In the genomic region with DNA sequence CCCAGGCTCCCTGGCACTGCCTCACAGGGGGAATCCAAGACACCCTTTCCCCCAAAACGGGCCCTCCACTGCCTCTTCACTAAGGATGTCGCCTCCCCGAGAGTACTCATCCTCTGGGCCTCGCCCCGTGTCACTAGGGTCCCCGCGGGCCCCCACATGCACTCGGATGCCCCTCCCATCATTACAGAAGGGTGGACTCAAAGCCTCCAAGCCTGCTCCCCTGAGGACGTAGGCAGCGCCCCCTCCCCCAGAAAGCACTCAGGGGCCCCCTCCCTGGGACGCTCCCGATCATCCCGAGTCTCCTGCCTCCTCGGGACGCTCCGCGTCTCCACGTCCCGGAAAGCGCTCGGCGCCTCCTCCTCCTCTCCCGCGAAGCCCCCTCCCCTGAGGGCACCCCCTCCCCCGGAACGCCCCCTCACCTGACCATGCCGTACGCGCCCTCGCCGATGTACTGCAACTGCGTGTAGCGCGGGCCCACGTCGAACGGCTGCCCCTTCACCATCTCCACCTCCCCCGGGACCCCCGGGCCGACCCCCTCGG, we compare ENCODE assay signal across 8 cellular contexts. TPM values are rescaled to one million over a fixed set of nuclear protein-coding genes. Genes with fewer than 3 reads are reported as not detected.
DNase-seq lines count a peak whose midpoint lies in the region; ATAC-seq lines count a peak whose summit lies in the region.

No MANE protein-coding gene starts in this region.

- no peaks in the 10 kb centered on the region for H3K36me3 Mint-ChIP-seq in natural killer cell treated with Interleukin-12 subunit alpha and Interleukin-12 subunit beta and Interleukin-15 and Interleukin-18, amount 100 ng/mL, for 72 hours

- H3K9me3 Mint-ChIP-seq in natural killer cell treated with Interleukin-12 subunit alpha and Interleukin-12 subunit beta and Interleukin-15 and Interleukin-18, amount 100 ng/mL, for 72 hours, result no peaks in the 10 kb centered on the region

- peak overlapping the region; percentile 82 for H3K4me3 Mint-ChIP-seq in natural killer cell treated with Interleukin-12 subunit alpha and Interleukin-12 subunit beta and Interleukin-15 and Interleukin-18, amount 100 ng/mL, for 72 hours

- peak; percentile 70 for DNase-seq in activated effector memory CD4-positive, alpha-beta T cell treated with anti-CD3 and anti-CD28 coated beads, Interleukin-2, amount 50 U/mL, for 16 hours
- no peak for DNase-seq in activated effector memory CD4-positive, alpha-beta T cell treated with Interleukin-2 at 50 U/mL for 16 hours
- DNase-seq in T-helper 9 cell (peak; percentile 6), epithelial cell of prostate (ENCODE audit: low read depth, low spot score) (no peak), germinal center (ENCODE audit: low spot score) (no peak)
- DNase-seq in natural killer cell treated with Interleukin-12 subunit alpha and Interleukin-12 subunit beta and Interleukin-15 and Interleukin-18, amount 100 ng/mL, for 72 hours (ENCODE audit: low spot score), result peak; percentile 67
- DNase-seq in stimulated activated naive CD4-positive, alpha-beta T cell treated with Interleukin-2 at 50 U/mL for 16 hours (lab: John Stamatoyannopoulos, UW), result no peak

- peak overlapping the region; percentile 39 to 86 for H3K27ac Mint-ChIP-seq in natural killer cell treated with Interleukin-12 subunit alpha and Interleukin-12 subunit beta and Interleukin-15 and Interleukin-18, amount 100 ng/mL, for 72 hours

- H3K27me3 Mint-ChIP-seq in natural killer cell treated with Interleukin-12 subunit alpha and Interleukin-12 subunit beta and Interleukin-15 and Interleukin-18, amount 100 ng/mL, for 72 hours, result no peaks in the 10 kb centered on the region

- ATAC-seq in natural killer cell treated with Interleukin-12 subunit alpha and Interleukin-12 subunit beta and Interleukin-15 and Interleukin-18, amount 100 ng/mL, for 72 hours, result peak; percentile 4 to 41
- ATAC-seq in GM21786 (IDR thresholded peaks at IDR 0.05; ENCODE audit: unreplicated experiment), result no peak

- peak overlapping the region; percentile 27 for H3K27ac ChIP-seq in epithelial cell of prostate

- H3K4me1 Mint-ChIP-seq in natural killer cell treated with Interleukin-12 subunit alpha and Interleukin-12 subunit beta and Interleukin-15 and Interleukin-18, amount 100 ng/mL, for 72 hours (ENCODE audit: low read depth in 2 of 2), result peaks cover 21 to 22% of the 10 kb centered on the region in 2 donors

RNA-seq across cellular contexts. Expression of a gene that starts 0.3 kb away (rescaled TPM):
- total RNA-seq in natural killer cell treated with Interleukin-12 subunit alpha and Interleukin-12 subunit beta and Interleukin-15 and Interleukin-18, amount 100 ng/mL, for 72 hours, result 10 to 100 TPM; 34.3 to 35.9 TPM

RNA-seq across cellular contexts. Expression of a gene that starts 9.4 kb away (rescaled TPM):
- total RNA-seq in natural killer cell treated with Interleukin-12 subunit alpha and Interleukin-12 subunit beta and Interleukin-15 and Interleukin-18, amount 100 ng/mL, for 72 hours, result 1 to 10 TPM; 1.6 to 5.6 TPM

RNA-seq across cellular contexts. Expression of a gene that starts 26.7 kb away (rescaled TPM):
- 10 to 100 TPM; 21.1 to 25.8 TPM for total RNA-seq in natural killer cell treated with Interleukin-12 subunit alpha and Interleukin-12 subunit beta and Interleukin-15 and Interleukin-18, amount 100 ng/mL, for 72 hours

RNA-seq across cellular contexts. Expression of a gene that starts 31.0 kb away (rescaled TPM):
- under 1 TPM; 0.29 to 0.78 TPM for total RNA-seq in natural killer cell treated with Interleukin-12 subunit alpha and Interleukin-12 subunit beta and Interleukin-15 and Interleukin-18, amount 100 ng/mL, for 72 hours

RNA-seq across cellular contexts. Expression of a gene that starts 46.9 kb away (rescaled TPM):
- total RNA-seq in natural killer cell treated with Interleukin-12 subunit alpha and Interleukin-12 subunit beta and Interleukin-15 and Interleukin-18, amount 100 ng/mL, for 72 hours, result 100 to 1,000 TPM; 144 to 148 TPM

Comparison
In these comparisons a context has a peak if more than half of its experiments do, and no peak if none do; other contexts are left out.
1. DNase-seq: peak in activated effector memory CD4-positive, alpha-beta T cell treated with anti-CD3 and anti-CD28 coated beads, Interleukin-2, amount 50 U/mL, for 16 hours (single experiment), T-helper 9 cell (single experiment) and natural killer cell treated with Interleukin-12 subunit alpha and Interleukin-12 subunit beta and Interleukin-15 and Interleukin-18, amount 100 ng/mL, for 72 hours (single experiment); none in activated effector memory CD4-positive, alpha-beta T cell treated with Interleukin-2 at 50 U/mL for 16 hours (single experiment), epithelial cell of prostate (single experiment), germinal center (single experiment) and stimulated activated naive CD4-positive, alpha-beta T cell treated with Interleukin-2 at 50 U/mL for 16 hours (single experiment).